ENCODE assay signal across 1 cellular context in genomic region chr12:56699020-56699661, GRCh38.
TF ChIP-seq lines count a peak whose summit lies in the region.

No MANE protein-coding gene starts in this region.

TF ChIP-seq in K562, 482 proteins besides CTCF, POLR2A, EP300 and RAD21 (continued from another document and continues in another):
- no peak for TF ChIP-seq ZNF609 (CRISPR knock-in tag; IDR thresholded peaks at IDR 0.05; ENCODE audit: borderline replicate concordance)
- no peak for TF ChIP-seq ZNF740 (CRISPR knock-in tag; IDR thresholded peaks at IDR 0.05)
- TF ChIP-seq ZNF740 (tag; IDR thresholded peaks at IDR 0.05), result no peak
- no peak for TF ChIP-seq HDAC1 (IDR thresholded peaks at IDR 0.05)
- TF ChIP-seq BRCA1 (IDR thresholded peaks at IDR 0.05), result no peak
- no peak for TF ChIP-seq BRCA1 (CRISPR knock-in tag; IDR thresholded peaks at IDR 0.05)
- no peak for TF ChIP-seq E2F6 (IDR thresholded peaks at IDR 0.05; ENCODE audit: borderline replicate concordance in 1 of 2, extremely low read depth in 1 of 2, insufficient read depth in 1 of 2, insufficient read length in 1 of 2, low read depth in 1 of 2, low read length in 1 of 2, poor library complexity in 1 of 2, severe bottlenecking in 1 of 2)
- no peak for TF ChIP-seq MAFK (IDR thresholded peaks at IDR 0.05; ENCODE audit: low read length)
- TF ChIP-seq GABPB1 (CRISPR knock-in tag; IDR thresholded peaks at IDR 0.05), result no peak
- TF ChIP-seq ZKSCAN8 (CRISPR knock-in tag; IDR thresholded peaks at IDR 0.05), result no peak
- TF ChIP-seq GATAD2B (IDR thresholded peaks at IDR 0.05; ENCODE audit: borderline replicate concordance), result no peak
- no peak for TF ChIP-seq U2AF2 (optimal IDR thresholded peaks at IDR 0.05; ENCODE audit: low read depth, low read length)
- TF ChIP-seq KAT7 (CRISPR knock-in tag; IDR thresholded peaks at IDR 0.05; ENCODE audit: borderline replicate concordance), result no peak
- TF ChIP-seq ZNF431 (CRISPR knock-in tag; IDR thresholded peaks at IDR 0.05), result no peak
- no peak for TF ChIP-seq TCF15 (CRISPR knock-in tag; IDR thresholded peaks at IDR 0.05)
- no peak for TF ChIP-seq ZSCAN32 (CRISPR knock-in tag; IDR thresholded peaks at IDR 0.05)
- no peak for TF ChIP-seq GTF2E2 (tag; IDR thresholded peaks at IDR 0.05)
- no peak for TF ChIP-seq IRF9 (tag; IDR thresholded peaks at IDR 0.05)
- TF ChIP-seq RHOXF2B (CRISPR knock-in tag; conservative IDR thresholded peaks at IDR 0.05), result no peak
- TF ChIP-seq ZNF696 (CRISPR knock-in tag; conservative IDR thresholded peaks at IDR 0.05), result no peak
- TF ChIP-seq MLX (CRISPR knock-in tag; conservative IDR thresholded peaks at IDR 0.05), result no peak
- TF ChIP-seq NFRKB (IDR thresholded peaks at IDR 0.05; ENCODE audit: low read depth), result no peak; the same call in 1 of the 2 replicates
- no peak for TF ChIP-seq ETS1 (conservative IDR thresholded peaks at IDR 0.05; ENCODE audit: control insufficient read depth, low read depth, low read length)
- TF ChIP-seq MNT (conservative IDR thresholded peaks at IDR 0.05), result 0 out of 4 replicates have a peak, but pooled peaks of 1 of the 2 experiments have one; percentile 42
- no peak for TF ChIP-seq SUPT5H (IDR thresholded peaks at IDR 0.05)
- TF ChIP-seq SIX5 (IDR thresholded peaks at IDR 0.05; ENCODE audit: borderline replicate concordance in 1 of 2, insufficient read depth in 1 of 2, low read depth in 1 of 2, low read length in 2 of 2), result no peak
- no peak for TF ChIP-seq HDAC6 (IDR thresholded peaks at IDR 0.05; ENCODE audit: low read depth, low read length)
- TF ChIP-seq NFYB (IDR thresholded peaks at IDR 0.05; ENCODE audit: extremely low read depth, insufficient read length), result no peak
- no peak for TF ChIP-seq TFAP4 (CRISPR knock-in tag; IDR thresholded peaks at IDR 0.05; ENCODE audit: borderline replicate concordance)
- no peak for TF ChIP-seq FOXK2 (conservative IDR thresholded peaks at IDR 0.05 in 1 of 2, IDR thresholded peaks at IDR 0.05 in 1 of 2; ENCODE audit: low read depth in 2 of 2)
- TF ChIP-seq MEF2A (IDR thresholded peaks at IDR 0.05; ENCODE audit: control insufficient read depth, low read depth, low read length), result no peak
- no peak for TF ChIP-seq ZNF354B (CRISPR knock-in tag; IDR thresholded peaks at IDR 0.05)
- TF ChIP-seq NKRF (IDR thresholded peaks at IDR 0.05; ENCODE audit: borderline replicate concordance), result no peak
- TF ChIP-seq MEIS2 (IDR thresholded peaks at IDR 0.05; ENCODE audit: partially characterized antibody), result peak; percentile 83
- TF ChIP-seq DPF2 (IDR thresholded peaks at IDR 0.05), result peak; percentile 46; the same call in 1 of the 2 replicates
- no peak for TF ChIP-seq AFF4 (CRISPR knock-in tag; IDR thresholded peaks at IDR 0.05)
- TF ChIP-seq ZNF668 (CRISPR knock-in tag; IDR thresholded peaks at IDR 0.05), result no peak
- no peak for TF ChIP-seq HDAC3 (IDR thresholded peaks at IDR 0.05; ENCODE audit: borderline replicate concordance, partially characterized antibody)
- no peak for TF ChIP-seq STAT5B (CRISPR knock-in tag; IDR thresholded peaks at IDR 0.05)
- TF ChIP-seq CEBPB (tag; IDR thresholded peaks at IDR 0.05), result peak; percentile 94
- 0 out of 2 replicates have a peak, but pooled peaks have one; percentile 20 for TF ChIP-seq ZNF197 (CRISPR knock-in tag; IDR thresholded peaks at IDR 0.05; ENCODE audit: low read depth)
